Comparison of ENCODE assay signal across 10 cellular contexts in the genomic region with DNA sequence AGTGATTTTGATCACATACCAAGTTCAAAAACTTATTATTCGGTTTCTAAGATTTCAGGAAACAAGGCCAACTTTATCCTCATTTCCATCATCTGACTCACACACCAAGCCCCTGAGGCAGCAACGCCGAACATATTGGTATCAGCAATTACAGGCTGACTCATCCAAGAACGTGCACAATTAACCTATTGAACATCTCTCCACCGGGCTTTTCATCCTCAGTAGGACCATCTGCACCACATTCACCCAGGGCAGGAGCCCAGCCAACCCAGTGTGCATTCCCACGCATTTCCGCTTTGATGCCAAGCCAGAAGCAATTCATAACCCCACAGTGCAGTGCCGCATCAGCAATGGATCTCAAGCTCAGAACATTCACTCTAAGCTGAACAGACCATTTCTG. TPM values are rescaled to one million over a fixed set of nuclear protein-coding genes. Genes with fewer than 3 reads are reported as not detected.
DNase-seq lines count a peak whose midpoint lies in the region; ATAC-seq, FAIRE-seq and TF ChIP-seq lines count a peak whose summit lies in the region.
"Had no signal": no experiment of that assay in that cellular context is flagged by ENCODE, and none has a peak within 500 bp of the region (broad histone marks: within the 10 kb centered on the region; RNA-seq: fewer than 3 reads in every experiment).

No MANE protein-coding gene starts in this region.

- TF ChIP-seq CTCF in A549 (IDR thresholded peaks at IDR 0.05) (no peak), transverse colon (IDR thresholded peaks at IDR 0.05) (no peak)

- POLR2A ChIA-PET in A549 (lab: Yijun Ruan, JAX), result no interaction called here

- ATAC-seq in A549 (peak; percentile 74 to 87; a peak in 5 of 6 replicates), SK-N-SH treated with all-trans-retinoic acid at 6 μM for 48 hours (peak; percentile 93), GM18907 (IDR thresholded peaks at IDR 0.05; ENCODE audit: unreplicated experiment) (no peak)
- ATAC-seq: naive thymus-derived CD8-positive, alpha-beta T cell had no signal

- H3K9me3 ChIP-seq in A549 (no peaks in the 10 kb centered on the region), transverse colon (no peaks in the 10 kb centered on the region)

- DNase-seq in A549 (ENCODE audit: low read depth in 1 of 2, low spot score in 1 of 2), result peak; percentile 49 to 65
- peak; percentile 99 for DNase-seq in HS-5 (ENCODE audit: low read depth)
- peak; percentile 47 for DNase-seq in glomerular endothelial cell (ENCODE audit: extremely low read depth, low read depth, low spot score)
- no peak for DNase-seq in transverse colon
- no peak for DNase-seq in OCI-M1 (lab: John Stamatoyannopoulos, UW)
- DNase-seq in NCI-H524 treated with DMSO at 0.1 percent for 48 hours (lab: John Stamatoyannopoulos, UW), result no peak
- DNase-seq: effector memory CD4-positive, alpha-beta T cell; naive thymus-derived CD8-positive, alpha-beta T cell had no signal

- no peaks in the 10 kb centered on the region for H3K36me3 ChIP-seq in transverse colon

- 7% methylated on average over 8 of the region's 8 CpGs for WGBS in A549 (ENCODE audit: missing lambda C conversion rate)
- WGBS in transverse colon (ENCODE audit: low coverage in 1 of 2), 2 donors, result 56 to 60% methylated on average over 3 to 8 of the region's 8 CpGs

- CTCF ChIA-PET in A549 (lab: Yijun Ruan, JAX), result no interaction called here

- peak; percentile 16 to 20; a peak in 2 of 5 replicates for TF ChIP-seq RAD21 in A549 (conservative IDR thresholded peaks at IDR 0.05 in 1 of 2, IDR thresholded peaks at IDR 0.05 in 1 of 2)

- peak; percentile 23 for FAIRE-seq in A549 (lab: Jason Lieb, UNC)

- no peaks in the 10 kb centered on the region for H3K27me3 ChIP-seq in transverse colon

- H3K4me2 ChIP-seq in A549, result peak overlapping the region; percentile 63

- in situ Hi-C loops in transverse colon (cut with MboI; ENCODE audit: low pct_ligation_motif_present in 1 of 4, low pct_unique_long_range_greater_than_20kb in 1 of 4, low sequenced_read_pairs in 3 of 4), result no loop called here

- TF ChIP-seq EP300 in A549 (IDR thresholded peaks at IDR 0.05), result no peak; a peak in 1 of 5 replicates
- TF ChIP-seq EP300 in transverse colon (IDR thresholded peaks at IDR 0.05; ENCODE audit: low read depth), result no peak

- intact Hi-C loops in transverse colon (cut with DNase I; ENCODE audit: low total_unique reads), result no loop called here

- peaks cover 32% of the 10 kb centered on the region for H3K4me1 ChIP-seq in A549
- no peaks in the 10 kb centered on the region for H3K4me1 ChIP-seq in transverse colon

- no peak overlapping the region for H3K4me3 ChIP-seq in A549
- no peak overlapping the region for H3K4me3 ChIP-seq in transverse colon

- no peak for TF ChIP-seq POLR2A in A549 (IDR thresholded peaks at IDR 0.05; ENCODE audit: low read length)
- no peak for TF ChIP-seq POLR2A in transverse colon (IDR thresholded peaks at IDR 0.05)

- H3K27ac ChIP-seq in A549 (peak overlapping the region; percentile 25 to 65; a peak in 5 of 6 replicates), transverse colon (no peak overlapping the region)

TF ChIP-seq in A549, 52 proteins besides CTCF, POLR2A, EP300 and RAD21:
- TF ChIP-seq TP53 (CRISPR knock-in tag; IDR thresholded peaks at IDR 0.05), result no peak
- TF ChIP-seq GATA3 (IDR thresholded peaks at IDR 0.05; ENCODE audit: borderline replicate concordance), result peak; percentile 92
- no peak for TF ChIP-seq SMC3 (IDR thresholded peaks at IDR 0.05)
- TF ChIP-seq BHLHE40 (IDR thresholded peaks at IDR 0.05; ENCODE audit: low read depth, low read length), result peak; percentile 52; the same call in 1 of the 2 replicates
- no peak for TF ChIP-seq ZNF302 (CRISPR knock-in tag; IDR thresholded peaks at IDR 0.05)
- peak; percentile 77 for TF ChIP-seq FOSL2 (IDR thresholded peaks at IDR 0.05)
- peak; percentile 78 for TF ChIP-seq FOSL2 (CRISPR knock-in tag; IDR thresholded peaks at IDR 0.05)
- peak in 1 of 2 experiments; percentile 49; a peak in 1 of 5 replicates for TF ChIP-seq JUN (IDR thresholded peaks at IDR 0.05)
- TF ChIP-seq JUNB (IDR thresholded peaks at IDR 0.05), result peak; percentile 84
- TF ChIP-seq BCL3 (IDR thresholded peaks at IDR 0.05), result 0 out of 3 replicates have a peak, but pooled peaks have one; percentile 30
- peak in 1 of 2 experiments; percentile 44; a peak in 1 of 4 replicates for TF ChIP-seq CEBPB (IDR thresholded peaks at IDR 0.05)
- TF ChIP-seq RNF2 (IDR thresholded peaks at IDR 0.05; ENCODE audit: borderline replicate concordance, low read depth), result no peak
- peak; percentile 12 for TF ChIP-seq MAFK (IDR thresholded peaks at IDR 0.05; ENCODE audit: partially characterized antibody)

TF ChIP-seq in SK-N-SH treated with all-trans-retinoic acid at 6 μM for 48 hours, 23 proteins besides CTCF, POLR2A, EP300 and RAD21 (continues in another document):
- TF ChIP-seq SNAI2 (CRISPR knock-in tag; IDR thresholded peaks at IDR 0.05) (0 out of 2 replicates have a peak, but pooled peaks have one; percentile 49), RARB (CRISPR knock-in tag; IDR thresholded peaks at IDR 0.05) (peak; percentile 80; the same call in 1 of the 2 replicates), ISL1 (CRISPR knock-in tag; IDR thresholded peaks at IDR 0.05) (peak; percentile 93), TOX (CRISPR knock-in tag; IDR thresholded peaks at IDR 0.05; ENCODE audit: borderline replicate concordance) (peak; percentile 46), ZNF8 (CRISPR knock-in tag; IDR thresholded peaks at IDR 0.05) (no peak), ZC3H10 (CRISPR knock-in tag; IDR thresholded peaks at IDR 0.05) (peak; percentile 62; the same call in 1 of the 2 replicates), GLIS3 (CRISPR knock-in tag; IDR thresholded peaks at IDR 0.05) (peak; percentile 52; the same call in 1 of the 2 replicates), TSHZ2 (CRISPR knock-in tag; IDR thresholded peaks at IDR 0.05) (peak; percentile 82; the same call in 1 of the 2 replicates)
- TF ChIP-seq, protein P1, sequence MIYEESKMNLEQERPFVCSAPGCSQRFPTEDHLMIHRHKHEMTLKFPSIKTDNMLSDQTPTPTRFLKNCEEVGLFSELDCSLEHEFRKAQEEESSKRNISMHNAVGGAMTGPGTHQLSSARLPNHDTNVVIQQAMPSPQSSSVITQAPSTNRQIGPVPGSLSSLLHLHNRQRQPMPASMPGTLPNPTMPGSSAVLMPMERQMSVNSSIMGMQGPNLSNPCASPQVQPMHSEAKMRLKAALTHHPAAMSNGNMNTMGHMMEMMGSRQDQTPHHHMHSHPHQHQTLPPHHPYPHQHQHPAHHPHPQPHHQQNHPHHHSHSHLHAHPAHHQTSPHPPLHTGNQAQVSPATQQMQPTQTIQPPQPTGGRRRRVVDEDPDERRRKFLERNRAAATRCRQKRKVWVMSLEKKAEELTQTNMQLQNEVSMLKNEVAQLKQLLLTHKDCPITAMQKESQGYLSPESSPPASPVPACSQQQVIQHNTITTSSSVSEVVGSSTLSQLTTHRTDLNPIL (CRISPR knock-in tag; IDR thresholded peaks at IDR 0.05; ENCODE audit: low read depth), result peak; percentile 75; the same call in 1 of the 2 replicates
- TF ChIP-seq, protein P2, sequence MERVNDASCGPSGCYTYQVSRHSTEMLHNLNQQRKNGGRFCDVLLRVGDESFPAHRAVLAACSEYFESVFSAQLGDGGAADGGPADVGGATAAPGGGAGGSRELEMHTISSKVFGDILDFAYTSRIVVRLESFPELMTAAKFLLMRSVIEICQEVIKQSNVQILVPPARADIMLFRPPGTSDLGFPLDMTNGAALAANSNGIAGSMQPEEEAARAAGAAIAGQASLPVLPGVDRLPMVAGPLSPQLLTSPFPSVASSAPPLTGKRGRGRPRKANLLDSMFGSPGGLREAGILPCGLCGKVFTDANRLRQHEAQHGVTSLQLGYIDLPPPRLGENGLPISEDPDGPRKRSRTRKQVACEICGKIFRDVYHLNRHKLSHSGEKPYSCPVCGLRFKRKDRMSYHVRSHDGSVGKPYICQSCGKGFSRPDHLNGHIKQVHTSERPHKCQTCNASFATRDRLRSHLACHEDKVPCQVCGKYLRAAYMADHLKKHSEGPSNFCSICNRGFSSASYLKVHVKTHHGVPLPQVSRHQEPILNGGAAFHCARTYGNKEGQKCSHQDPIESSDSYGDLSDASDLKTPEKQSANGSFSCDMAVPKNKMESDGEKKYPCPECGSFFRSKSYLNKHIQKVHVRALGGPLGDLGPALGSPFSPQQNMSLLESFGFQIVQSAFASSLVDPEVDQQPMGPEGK (CRISPR knock-in tag; IDR thresholded peaks at IDR 0.05; ENCODE audit: borderline replicate concordance), result peak; percentile 52; the same call in 1 of the 2 replicates

RNA-seq across cellular contexts. Expression of gene SCG2, which starts 52.9 kb away (rescaled TPM):
- polyA plus RNA-seq in A549 (2011; rRNA removed) (10.2 and 11.6 TPM in 2 replicates), A549 (2017; fragmentation: RNase III; extraction: RNeasy Plus Mini Kit Qiagen cat#74134 plus additional on column Dnase treatment) (0.42 to 0.84 TPM (median 0.76 TPM) in 3 replicates)
- 0.82 and 0.93 TPM in 2 replicates for polyA plus RNA-seq in A549 (2012; cell fraction: cytosol; rRNA removed)
- 0.37 and 0.77 TPM in 2 replicates for polyA plus RNA-seq in A549 (2012; cell fraction: nucleus; rRNA removed)
- polyA minus RNA-seq in A549 (2011; rRNA and poly(A)+ RNA removed), result 0.68 and 1.7 TPM in 2 replicates
- total RNA-seq in glomerular endothelial cell (0.29 and 0.34 TPM in 2 replicates), transverse colon (1 to 10 TPM in 3 of 4 donors, under 1 TPM in 1; 0.37 to 9.6 (median 4.5) TPM)
- total RNA-seq: naive thymus-derived CD8-positive, alpha-beta T cell had no signal
- polyA plus RNA-seq: naive thymus-derived CD8-positive, alpha-beta T cell had no signal

Comparison
In these comparisons a context has a peak if more than half of its experiments do, and no peak if none do; other contexts are left out.
1. DNase-seq: peak in A549 (2 of 2), HS-5 (single experiment) and glomerular endothelial cell (single experiment); none in transverse colon (single experiment), OCI-M1 (single experiment) and NCI-H524 treated with DMSO at 0.1 percent for 48 hours (single experiment).
2. H3K27ac ChIP-seq: peak in A549 (2 of 2); none in transverse colon (0 of 4).
3. Of the 1 proteins assayed by ChIP-seq in both A549 and SK-N-SH treated with all-trans-retinoic acid at 6 μM for 48 hours: peak only in A549: none; only in SK-N-SH treated with all-trans-retinoic acid at 6 μM for 48 hours: RARB; in both: none; in neither: 0.